23 cellular contexts compared by ENCODE assay signal in genomic region chr10:31151301-31151700, GRCh38.
"Had no signal": no experiment of that assay in that cellular context is flagged by ENCODE, and none has a peak within 500 bp of the region (broad histone marks: within the 10 kb centered on the region; RNA-seq: fewer than 3 reads in every experiment).

No MANE protein-coding gene starts in this region.

- H3K4me3 ChIP-seq: esophagus squamous epithelium, left lung, lower lobe of right lung, psoas muscle, right lobe of liver, suprapubic skin, tibial artery, upper lobe of left lung, vagina had no signal

- H3K27ac ChIP-seq: epithelial cell of prostate, esophagus squamous epithelium, foreskin keratinocyte, left lung, lower lobe of right lung, psoas muscle, right lobe of liver, suprapubic skin, tibial artery, upper lobe of left lung, vagina had no signal

- H3K9me3 Mint-ChIP-seq: immature natural killer cell; memory B cell; nephron progenitor cell; stimulated activated effector memory CD8-positive, alpha-beta T cell treated with anti-CD3 and anti-CD28 coated beads, Interleukin-12 subunit alpha, Interleukin-12 subunit beta, amount 100 ng/mL, for 72 hours had no signal

- H3K4me3 Mint-ChIP-seq: immature natural killer cell; memory B cell; naive B cell; nephron progenitor cell; stimulated activated effector memory CD8-positive, alpha-beta T cell treated with anti-CD3 and anti-CD28 coated beads, Interleukin-12 subunit alpha, Interleukin-12 subunit beta, amount 100 ng/mL, for 72 hours had no signal

- H3K27me3 ChIP-seq: esophagus squamous epithelium, foreskin keratinocyte, left lung, right lobe of liver, suprapubic skin, tibial artery, upper lobe of left lung, vagina had no signal

- H3K4me1 ChIP-seq: right lobe of liver had no signal

- H3K27ac Mint-ChIP-seq: immature natural killer cell, memory B cell, nephron progenitor cell had no signal

- H3K4me1 Mint-ChIP-seq: memory B cell had no signal

- DNase-seq: effector memory CD4-positive, alpha-beta T cell; esophagus squamous epithelium; foreskin keratinocyte; immature natural killer cell; left lung; lower lobe of right lung; midbrain; naive B cell; nephron progenitor cell; psoas muscle; retina; right lobe of liver; stimulated activated CD4-positive, alpha-beta T cell treated with anti-CD3 and anti-CD28 coated beads, Interleukin-4, amount 100 ng/mL, for 1 hour; stimulated activated CD8-positive, alpha-beta memory T cell treated with anti-CD3 and anti-CD28 coated beads, Interleukin-4, amount 100 ng/mL, for 48 hours; stimulated activated naive CD8-positive, alpha-beta T cell treated with anti-CD3 and anti-CD28 coated beads, Interleukin-15, Interleukin-2, amounts not matched to agents 100 U/mL and 50 U/mL, for 24 hours; tibial artery; upper lobe of left lung had no signal

- H3K36me3 Mint-ChIP-seq: immature natural killer cell; memory B cell; naive B cell; stimulated activated effector memory CD8-positive, alpha-beta T cell treated with anti-CD3 and anti-CD28 coated beads, Interleukin-12 subunit alpha, Interleukin-12 subunit beta, amount 100 ng/mL, for 72 hours had no signal

- ATAC-seq: foreskin keratinocyte; left lung; lower lobe of right lung; psoas muscle; right lobe of liver; stimulated activated effector memory CD8-positive, alpha-beta T cell treated with anti-CD3 and anti-CD28 coated beads, Interleukin-12 subunit alpha, Interleukin-12 subunit beta, amount 100 ng/mL, for 72 hours; stimulated activated naive CD8-positive, alpha-beta T cell treated with anti-CD3 and anti-CD28 coated beads, Interleukin-15, Interleukin-2, amounts not matched to agents 100 U/mL and 50 U/mL, for 24 hours had no signal

- FAIRE-seq: keratinocyte had no signal

- H3K9me3 ChIP-seq: esophagus squamous epithelium, left lung, lower lobe of right lung, psoas muscle, right lobe of liver, suprapubic skin, tibial artery, upper lobe of left lung, vagina had no signal

- H3K36me3 ChIP-seq: esophagus squamous epithelium, left lung, lower lobe of right lung, right lobe of liver, suprapubic skin, tibial artery, upper lobe of left lung, vagina had no signal

- H3K27me3 Mint-ChIP-seq: memory B cell had no signal
